Comparison of ENCODE assay signal across 8 cellular contexts in genomic region chr14:52325126-52325525, GRCh38. TPM values are rescaled to one million over a fixed set of nuclear protein-coding genes. Genes with fewer than 3 reads are reported as not detected.
DNase-seq lines count a peak whose midpoint lies in the region; ATAC-seq, FAIRE-seq and TF ChIP-seq lines count a peak whose summit lies in the region.

No MANE protein-coding gene starts in this region.

- peaks cover 15% of the 10 kb centered on the region for H3K9me3 Mint-ChIP-seq in progenitor cell of endocrine pancreas (ENCODE audit: low read depth)

- H3K9me2 ChIP-seq in PC-3 (replicated peaks; ENCODE audit: low read length), result no peaks in the 10 kb centered on the region

- no peaks in the 10 kb centered on the region for H3K27me3 Mint-ChIP-seq in progenitor cell of endocrine pancreas

- H2AFZ ChIP-seq in HepG2 (ENCODE audit: low read length) (no peak overlapping the region), PC-3 (ENCODE audit: low read length) (no peak overlapping the region)

- no peak for TF ChIP-seq EP300 in HepG2 (IDR thresholded peaks at IDR 0.05; ENCODE audit: low read depth in 2 of 2, low read length in 2 of 2)
- TF ChIP-seq EP300 in HepG2 (CRISPR knock-in tag; IDR thresholded peaks at IDR 0.05; ENCODE audit: borderline replicate concordance), result no peak
- no peak for TF ChIP-seq EP300 in suprapubic skin (IDR thresholded peaks at IDR 0.05)

- H3K4me2 ChIP-seq in HepG2 (ENCODE audit: low read depth, low read length) (no peak overlapping the region), PC-3 (ENCODE audit: low read length) (no peak overlapping the region)

- peaks cover 10% of the 10 kb centered on the region for H3F3A ChIP-seq in PC-3 (ENCODE audit: low read length, unreplicated experiment)

- POLR2A ChIA-PET in HepG2 (lab: Yijun Ruan, JAX), result no interaction called here
- POLR2A ChIA-PET in PC-3 (lab: Charles Lee; ENCODE audit: unreplicated experiment), result no interaction called here

- no peaks in the 10 kb centered on the region for H3K4me1 ChIP-seq in right lobe of liver
- peaks cover 10% of the 10 kb centered on the region; the same call in 1 of the 2 replicates for H3K4me1 ChIP-seq in HepG2 (ENCODE audit: insufficient read depth, low read length)
- H3K4me1 ChIP-seq in PC-3 (ENCODE audit: insufficient read depth, low read length), result peaks cover 33% of the 10 kb centered on the region
- peaks cover 11% of the 10 kb centered on the region for H3K4me1 ChIP-seq in suprapubic skin

- H3K36me3 ChIP-seq in right lobe of liver (no peaks in the 10 kb centered on the region), HepG2 (replicated peaks in 1 of 2; ENCODE audit: control insufficient read depth in 1 of 2, insufficient read depth in 2 of 2, low read length in 2 of 2) (no peaks in the 10 kb centered on the region), PC-3 (ENCODE audit: low read depth, low read length) (peaks cover 9% of the 10 kb centered on the region; the same call in 1 of the 2 replicates), suprapubic skin (no peaks in the 10 kb centered on the region)

- DNase-seq in right lobe of liver, result no peak
- no peak for DNase-seq in HepG2 (ENCODE audit: low spot score)
- peak; percentile 21 for DNase-seq in PC-3
- peak; percentile 86 for DNase-seq in kidney glomerular epithelial cell (lab: John Stamatoyannopoulos, UW)
- DNase-seq in progenitor cell of endocrine pancreas (ENCODE audit: low spot score, unreplicated experiment), result no peak
- no peak for DNase-seq in suprapubic skin (ENCODE audit: low spot score in 2 of 2)
- no peak for DNase-seq in NCI-H2107 (lab: John Stamatoyannopoulos, UW)

- H3K9me3 ChIP-seq in right lobe of liver, result no peaks in the 10 kb centered on the region
- H3K9me3 ChIP-seq in HepG2 (ENCODE audit: low read length), result peaks cover 17% of the 10 kb centered on the region; the same call in 1 of the 2 replicates
- H3K9me3 ChIP-seq in PC-3 (ENCODE audit: low read length), result peaks cover 11% of the 10 kb centered on the region
- H3K9me3 ChIP-seq in suprapubic skin, result peaks cover 5% of the 10 kb centered on the region

- intact Hi-C loops in right lobe of liver (cut with DNase I), result no loop called here
- intact Hi-C loops in HepG2 (cut with micrococcal nuclease; ENCODE audit: unreplicated experiment), result no loop called here
- intact Hi-C loops in PC-3 (cut with micrococcal nuclease), result no loop called here

- 49% methylated on average over 3 of the region's 3 CpGs for WGBS in right lobe of liver (ENCODE audit: insufficient coverage, low coverage, low lambda C conversion rate, missing lambda C conversion rate)
- 20% methylated on average over 3 of the region's 3 CpGs for WGBS in HepG2 (ENCODE audit: low lambda C conversion rate)
- WGBS in suprapubic skin, result 59% methylated on average over 3 of the region's 3 CpGs

- no peak for TF ChIP-seq POLR2A in right lobe of liver (IDR thresholded peaks at IDR 0.05)
- no peak for TF ChIP-seq POLR2A in HepG2 (IDR thresholded peaks at IDR 0.05; ENCODE audit: insufficient read depth in 1 of 2, low read depth in 2 of 2, low read length in 2 of 2)
- no peak for TF ChIP-seq POLR2A in suprapubic skin (IDR thresholded peaks at IDR 0.05)

- BruUV-seq in HepG2 (replicated peaks; lab: Mats Ljungman, UMichigan), result no TSS peak
- no TSS peak for BruUV-seq in PC-3 (replicated peaks; lab: Mats Ljungman, UMichigan)

- H3K79me2 ChIP-seq in HepG2 (ENCODE audit: insufficient read depth, low read length) (no peaks in the 10 kb centered on the region), PC-3 (ENCODE audit: low read length) (no peaks in the 10 kb centered on the region)

- peaks cover 10% of the 10 kb centered on the region for H3K4me1 Mint-ChIP-seq in progenitor cell of endocrine pancreas (ENCODE audit: low read depth)

- H3K4me3 Mint-ChIP-seq in progenitor cell of endocrine pancreas (ENCODE audit: low read depth), result no peak overlapping the region

- ATAC-seq in right lobe of liver, result peak; percentile 52 to 76 (median 62)
- no peak for ATAC-seq in HepG2
- peak; percentile 92 for ATAC-seq in HG02885 (IDR thresholded peaks at IDR 0.05; ENCODE audit: poor library complexity, unreplicated experiment)
- no peak for ATAC-seq in PC-3

- TF ChIP-seq RAD21 in HepG2 (CRISPR knock-in tag; IDR thresholded peaks at IDR 0.05), result no peak

- H3K9ac ChIP-seq in HepG2 (ENCODE audit: insufficient read depth, low read depth, low read length) (no peak overlapping the region), PC-3 (ENCODE audit: low read length) (no peak overlapping the region)

- no peaks in the 10 kb centered on the region for H4K20me1 ChIP-seq in HepG2 (ENCODE audit: insufficient read depth, low read length)
- no peaks in the 10 kb centered on the region for H4K20me1 ChIP-seq in PC-3 (ENCODE audit: low read length)

- TF ChIP-seq CTCF in right lobe of liver (IDR thresholded peaks at IDR 0.05) (no peak), HepG2 (CRISPR knock-in tag; IDR thresholded peaks at IDR 0.05) (no peak), PC-3 (conservative IDR thresholded peaks at IDR 0.05; ENCODE audit: low read depth, low read length) (no peak), progenitor cell of endocrine pancreas (IDR thresholded peaks at IDR 0.05; ENCODE audit: unreplicated experiment) (no peak), suprapubic skin (IDR thresholded peaks at IDR 0.05) (no peak)

- in situ Hi-C loops in HepG2 (cut with HindIII; ENCODE audit: extremely low pct_ligation_motif_present, low pct_unique_long_range_greater_than_20kb), result no loop called here

- FAIRE-seq in HepG2 (lab: Jason Lieb, UNC), result no peak

- no peaks in the 10 kb centered on the region for H3K27me3 ChIP-seq in right lobe of liver
- H3K27me3 ChIP-seq in HepG2 (ENCODE audit: control insufficient read depth in 1 of 2, insufficient read depth in 2 of 2, low read length in 2 of 2), result no peaks in the 10 kb centered on the region
- H3K27me3 ChIP-seq in PC-3 (ENCODE audit: low read length), result no peaks in the 10 kb centered on the region
- H3K27me3 ChIP-seq in suprapubic skin, result no peaks in the 10 kb centered on the region

- CTCF ChIA-PET in HepG2 (lab: Yijun Ruan, JAX; ENCODE audit: low intra/inter-chr PET ratio, low total read pairs), result no interaction called here
- CTCF ChIA-PET in PC-3 (lab: Charles Lee), result no interaction called here

- H3K27ac ChIP-seq in right lobe of liver, result no peak overlapping the region
- H3K27ac ChIP-seq in HepG2 (ENCODE audit: extremely low read length, insufficient read depth, low read length), result no peak overlapping the region
- H3K27ac ChIP-seq in PC-3 (ENCODE audit: low read length), result no peak overlapping the region
- H3K27ac ChIP-seq in suprapubic skin, result no peak overlapping the region

- no peak overlapping the region for H3K27ac Mint-ChIP-seq in progenitor cell of endocrine pancreas

- peaks cover 4% of the 10 kb centered on the region for H3K36me3 Mint-ChIP-seq in progenitor cell of endocrine pancreas (ENCODE audit: insufficient read depth)

- H3K4me3 ChIP-seq in right lobe of liver (no peak overlapping the region), HepG2 (replicated peaks in 1 of 3; ENCODE audit: insufficient read depth in 1 of 3, low read depth in 2 of 3, low read length in 3 of 3) (no peak overlapping the region), PC-3 (ENCODE audit: low read length) (no peak overlapping the region), suprapubic skin (no peak overlapping the region)

RNA-seq across cellular contexts. Expression of gene PTGER2, which starts 11.0 kb away (rescaled TPM):
- total RNA-seq in right lobe of liver, result 1 to 10 TPM in 1 of 6 experiments, under 1 TPM in 5; 0.24 to 1.9 (median 0.51) TPM
- total RNA-seq in HepG2 (2016; rRNA removed; fragmentation: Illumina TruSeq; extraction: Trizol), result not detected in 2 replicates
- not detected in 2 replicates for total RNA-seq in HepG2 (2016; cell fraction: cytosol; rRNA removed; fragmentation: Illumina TruSeq; extraction: Trizol; ENCODE audit: low read depth)
- not detected in 2 replicates for total RNA-seq in HepG2 (2016; cell fraction: insoluble cytoplasmic fraction; rRNA removed; fragmentation: Illumina TruSeq; extraction: Trizol)
- total RNA-seq in HepG2 (2016; cell fraction: membrane; rRNA removed; fragmentation: Illumina TruSeq; extraction: Trizol), result not detected in 2 replicates
- total RNA-seq in HepG2 (2016; cell fraction: nucleus; rRNA removed; fragmentation: Illumina TruSeq; extraction: Trizol), result not detected in 2 replicates
- not detected in 2 replicates for polyA plus RNA-seq in HepG2 (2011; rRNA removed)
- not detected in 2 replicates for polyA plus RNA-seq in HepG2 (2011; cell fraction: cytosol; rRNA removed)
- polyA plus RNA-seq in HepG2 (2011; cell fraction: nucleus; rRNA removed), result not detected in 2 replicates
- polyA plus RNA-seq in HepG2 (2012), result not detected in 2 replicates
- not detected in 2 replicates for polyA plus RNA-seq in HepG2 (2016; cell fraction: cytosol; fragmentation: Illumina TruSeq; extraction: Trizol; ENCODE audit: low read depth)
- polyA plus RNA-seq in HepG2 (2016; cell fraction: insoluble cytoplasmic fraction; fragmentation: Illumina TruSeq; extraction: Trizol; ENCODE audit: low read depth), result not detected in 2 replicates
- not detected in 2 replicates for polyA plus RNA-seq in HepG2 (2016; cell fraction: membrane; fragmentation: Illumina TruSeq; extraction: Trizol; ENCODE audit: low read depth)
- polyA plus RNA-seq in HepG2 (2016; cell fraction: nucleus; fragmentation: Illumina TruSeq; extraction: Trizol; ENCODE audit: insufficient read depth, low read depth), result not detected in 2 replicates
- polyA minus RNA-seq in HepG2 (2011; rRNA and poly(A)+ RNA removed; ENCODE audit: low replicate concordance), result not detected in 2 replicates
- not detected in 2 replicates for polyA minus RNA-seq in HepG2 (2011; cell fraction: cytosol; rRNA and poly(A)+ RNA removed)
- polyA minus RNA-seq in HepG2 (2011; cell fraction: nucleus; rRNA and poly(A)+ RNA removed), result not detected in 2 replicates
- 4.6 and 4.7 TPM in 2 replicates for total RNA-seq in PC-3 (2014; rRNA removed)
- 1.00 and 1.1 TPM in 2 replicates for total RNA-seq in progenitor cell of endocrine pancreas
- total RNA-seq in suprapubic skin, result 1 to 10 TPM in 1 of 4 donors, under 1 TPM in 3; 0.49 to 1.0 (median 0.68) TPM

RNA-seq across cellular contexts. Expression of gene PTGDR, which starts 57.6 kb away (rescaled TPM):
- total RNA-seq in right lobe of liver (under 1 TPM in 5 of 6 experiments, not detected in 1; 0.15 to 0.50 (median 0.20) TPM), HepG2 (2016; rRNA removed; fragmentation: Illumina TruSeq; extraction: Trizol) (not detected in 2 replicates), PC-3 (2014; rRNA removed) (not detected in 2 replicates), progenitor cell of endocrine pancreas (not detected in 2 replicates), suprapubic skin (1 to 10 TPM in 2 of 4 donors, under 1 TPM in 2; 0.23 to 2.0 (median 1.1) TPM)
- total RNA-seq in HepG2 (2016; cell fraction: cytosol; rRNA removed; fragmentation: Illumina TruSeq; extraction: Trizol; ENCODE audit: low read depth), result not detected in 2 replicates
- not detected in 2 replicates for total RNA-seq in HepG2 (2016; cell fraction: insoluble cytoplasmic fraction; rRNA removed; fragmentation: Illumina TruSeq; extraction: Trizol)
- total RNA-seq in HepG2 (2016; cell fraction: membrane; rRNA removed; fragmentation: Illumina TruSeq; extraction: Trizol), result not detected in 2 replicates
- total RNA-seq in HepG2 (2016; cell fraction: nucleus; rRNA removed; fragmentation: Illumina TruSeq; extraction: Trizol), result not detected in 2 replicates
- polyA plus RNA-seq in HepG2 (2011; rRNA removed), result not detected in 2 replicates
- not detected in 2 replicates for polyA plus RNA-seq in HepG2 (2011; cell fraction: cytosol; rRNA removed)
- polyA plus RNA-seq in HepG2 (2011; cell fraction: nucleus; rRNA removed), result not detected in 2 replicates
- polyA plus RNA-seq in HepG2 (2012), result not detected in 2 replicates
- polyA plus RNA-seq in HepG2 (2016; cell fraction: cytosol; fragmentation: Illumina TruSeq; extraction: Trizol; ENCODE audit: low read depth), result not detected in 2 replicates
- not detected in 2 replicates for polyA plus RNA-seq in HepG2 (2016; cell fraction: insoluble cytoplasmic fraction; fragmentation: Illumina TruSeq; extraction: Trizol; ENCODE audit: low read depth)
- not detected in 2 replicates for polyA plus RNA-seq in HepG2 (2016; cell fraction: membrane; fragmentation: Illumina TruSeq; extraction: Trizol; ENCODE audit: low read depth)
- not detected in 2 replicates for polyA plus RNA-seq in HepG2 (2016; cell fraction: nucleus; fragmentation: Illumina TruSeq; extraction: Trizol; ENCODE audit: insufficient read depth, low read depth)
- polyA minus RNA-seq in HepG2 (2011; rRNA and poly(A)+ RNA removed; ENCODE audit: low replicate concordance), result not detected in 2 replicates
- polyA minus RNA-seq in HepG2 (2011; cell fraction: cytosol; rRNA and poly(A)+ RNA removed), result not detected in 2 replicates
- polyA minus RNA-seq in HepG2 (2011; cell fraction: nucleus; rRNA and poly(A)+ RNA removed), result not detected in 2 replicates

Comparison
In these comparisons a context has a peak if more than half of its experiments do, and no peak if none do; other contexts are left out.
1. ATAC-seq: peak in right lobe of liver (4 of 4) and HG02885 (single experiment); none in HepG2 (single experiment) and PC-3 (single experiment).
2. DNase-seq: peak in PC-3 (single experiment) and kidney glomerular epithelial cell (single experiment); none in right lobe of liver (0 of 3), HepG2 (single experiment), progenitor cell of endocrine pancreas (single experiment), suprapubic skin (0 of 2) and NCI-H2107 (single experiment).